1 cellular context compared by ENCODE assay signal in genomic region chr2:201129044-201129505, GRCh38.
TF ChIP-seq lines count a peak whose summit lies in the region.

No MANE protein-coding gene starts in this region.

TF ChIP-seq in HepG2, 621 proteins besides CTCF, POLR2A, EP300 and RAD21 (continues in another document):
- TF ChIP-seq ZMAT3 (CRISPR knock-in tag; conservative IDR thresholded peaks at IDR 0.05), result no peak
- TF ChIP-seq MIER3 (CRISPR knock-in tag; IDR thresholded peaks at IDR 0.05; ENCODE audit: borderline replicate concordance), result 0 out of 2 replicates have a peak, but pooled peaks have one; percentile 21
- TF ChIP-seq, protein P1, sequence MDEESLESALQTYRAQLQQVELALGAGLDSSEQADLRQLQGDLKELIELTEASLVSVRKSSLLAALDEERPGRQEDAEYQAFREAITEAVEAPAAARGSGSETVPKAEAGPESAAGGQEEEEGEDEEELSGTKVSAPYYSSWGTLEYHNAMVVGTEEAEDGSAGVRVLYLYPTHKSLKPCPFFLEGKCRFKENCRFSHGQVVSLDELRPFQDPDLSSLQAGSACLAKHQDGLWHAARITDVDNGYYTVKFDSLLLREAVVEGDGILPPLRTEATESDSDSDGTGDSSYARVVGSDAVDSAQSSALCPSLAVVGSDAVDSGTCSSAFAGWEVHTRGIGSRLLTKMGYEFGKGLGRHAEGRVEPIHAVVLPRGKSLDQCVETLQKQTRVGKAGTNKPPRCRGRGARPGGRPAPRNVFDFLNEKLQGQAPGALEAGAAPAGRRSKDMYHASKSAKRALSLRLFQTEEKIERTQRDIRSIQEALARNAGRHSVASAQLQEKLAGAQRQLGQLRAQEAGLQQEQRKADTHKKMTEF (CRISPR knock-in tag; IDR thresholded peaks at IDR 0.05), result peak; percentile 38; the same call in 1 of the 2 replicates
- TF ChIP-seq HDAC6 (IDR thresholded peaks at IDR 0.05; ENCODE audit: low read depth, low read length), result no peak
- peak; percentile 51; the same call in 1 of the 2 replicates for TF ChIP-seq ZNF792 (CRISPR knock-in tag; IDR thresholded peaks at IDR 0.05)
- peak; percentile 36 for TF ChIP-seq TEAD3 (CRISPR knock-in tag; optimal IDR thresholded peaks at IDR 0.05; ENCODE audit: borderline replicate concordance)
- no peak for TF ChIP-seq EHMT2 (IDR thresholded peaks at IDR 0.05; ENCODE audit: borderline replicate concordance, low read depth, low read length)
- TF ChIP-seq, protein P2, sequence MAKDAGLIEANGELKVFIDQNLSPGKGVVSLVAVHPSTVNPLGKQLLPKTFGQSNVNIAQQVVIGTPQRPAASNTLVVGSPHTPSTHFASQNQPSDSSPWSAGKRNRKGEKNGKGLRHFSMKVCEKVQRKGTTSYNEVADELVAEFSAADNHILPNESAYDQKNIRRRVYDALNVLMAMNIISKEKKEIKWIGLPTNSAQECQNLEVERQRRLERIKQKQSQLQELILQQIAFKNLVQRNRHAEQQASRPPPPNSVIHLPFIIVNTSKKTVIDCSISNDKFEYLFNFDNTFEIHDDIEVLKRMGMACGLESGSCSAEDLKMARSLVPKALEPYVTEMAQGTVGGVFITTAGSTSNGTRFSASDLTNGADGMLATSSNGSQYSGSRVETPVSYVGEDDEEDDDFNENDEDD (CRISPR knock-in tag; IDR thresholded peaks at IDR 0.05; ENCODE audit: borderline replicate concordance), result peak; percentile 43; the same call in 1 of the 2 replicates
- TF ChIP-seq ZNF614 (CRISPR knock-in tag; IDR thresholded peaks at IDR 0.05; ENCODE audit: borderline replicate concordance), result 0 out of 2 replicates have a peak, but pooled peaks have one; percentile 69
- TF ChIP-seq ZNF788 (CRISPR knock-in tag; IDR thresholded peaks at IDR 0.05; ENCODE audit: borderline replicate concordance), result no peak
- TF ChIP-seq, protein P3, sequence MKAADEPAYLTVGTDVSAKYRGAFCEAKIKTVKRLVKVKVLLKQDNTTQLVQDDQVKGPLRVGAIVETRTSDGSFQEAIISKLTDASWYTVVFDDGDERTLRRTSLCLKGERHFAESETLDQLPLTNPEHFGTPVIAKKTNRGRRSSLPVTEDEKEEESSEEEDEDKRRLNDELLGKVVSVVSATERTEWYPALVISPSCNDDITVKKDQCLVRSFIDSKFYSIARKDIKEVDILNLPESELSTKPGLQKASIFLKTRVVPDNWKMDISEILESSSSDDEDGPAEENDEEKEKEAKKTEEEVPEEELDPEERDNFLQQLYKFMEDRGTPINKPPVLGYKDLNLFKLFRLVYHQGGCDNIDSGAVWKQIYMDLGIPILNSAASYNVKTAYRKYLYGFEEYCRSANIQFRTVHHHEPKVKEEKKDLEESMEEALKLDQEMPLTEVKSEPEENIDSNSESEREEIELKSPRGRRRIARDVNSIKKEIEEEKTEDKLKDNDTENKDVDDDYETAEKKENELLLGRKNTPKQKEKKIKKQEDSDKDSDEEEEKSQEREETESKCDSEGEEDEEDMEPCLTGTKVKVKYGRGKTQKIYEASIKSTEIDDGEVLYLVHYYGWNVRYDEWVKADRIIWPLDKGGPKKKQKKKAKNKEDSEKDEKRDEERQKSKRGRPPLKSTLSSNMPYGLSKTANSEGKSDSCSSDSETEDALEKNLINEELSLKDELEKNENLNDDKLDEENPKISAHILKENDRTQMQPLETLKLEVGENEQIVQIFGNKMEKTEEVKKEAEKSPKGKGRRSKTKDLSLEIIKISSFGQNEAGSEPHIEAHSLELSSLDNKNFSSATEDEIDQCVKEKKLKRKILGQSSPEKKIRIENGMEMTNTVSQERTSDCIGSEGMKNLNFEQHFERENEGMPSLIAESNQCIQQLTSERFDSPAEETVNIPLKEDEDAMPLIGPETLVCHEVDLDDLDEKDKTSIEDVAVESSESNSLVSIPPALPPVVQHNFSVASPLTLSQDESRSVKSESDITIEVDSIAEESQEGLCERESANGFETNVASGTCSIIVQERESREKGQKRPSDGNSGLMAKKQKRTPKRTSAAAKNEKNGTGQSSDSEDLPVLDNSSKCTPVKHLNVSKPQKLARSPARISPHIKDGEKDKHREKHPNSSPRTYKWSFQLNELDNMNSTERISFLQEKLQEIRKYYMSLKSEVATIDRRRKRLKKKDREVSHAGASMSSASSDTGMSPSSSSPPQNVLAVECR (CRISPR knock-in tag; IDR thresholded peaks at IDR 0.05; ENCODE audit: borderline replicate concordance), result peak; percentile 41; the same call in 1 of the 2 replicates
- TF ChIP-seq, protein P4, sequence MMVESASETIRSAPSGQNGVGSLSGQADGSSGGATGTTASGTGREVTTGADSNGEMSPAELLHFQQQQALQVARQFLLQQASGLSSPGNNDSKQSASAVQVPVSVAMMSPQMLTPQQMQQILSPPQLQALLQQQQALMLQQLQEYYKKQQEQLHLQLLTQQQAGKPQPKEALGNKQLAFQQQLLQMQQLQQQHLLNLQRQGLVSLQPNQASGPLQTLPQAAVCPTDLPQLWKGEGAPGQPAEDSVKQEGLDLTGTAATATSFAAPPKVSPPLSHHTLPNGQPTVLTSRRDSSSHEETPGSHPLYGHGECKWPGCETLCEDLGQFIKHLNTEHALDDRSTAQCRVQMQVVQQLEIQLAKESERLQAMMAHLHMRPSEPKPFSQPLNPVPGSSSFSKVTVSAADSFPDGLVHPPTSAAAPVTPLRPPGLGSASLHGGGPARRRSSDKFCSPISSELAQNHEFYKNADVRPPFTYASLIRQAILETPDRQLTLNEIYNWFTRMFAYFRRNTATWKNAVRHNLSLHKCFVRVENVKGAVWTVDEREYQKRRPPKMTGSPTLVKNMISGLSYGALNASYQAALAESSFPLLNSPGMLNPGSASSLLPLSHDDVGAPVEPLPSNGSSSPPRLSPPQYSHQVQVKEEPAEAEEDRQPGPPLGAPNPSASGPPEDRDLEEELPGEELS (CRISPR knock-in tag; IDR thresholded peaks at IDR 0.05), result no peak
- TF ChIP-seq SIN3A (IDR thresholded peaks at IDR 0.05; ENCODE audit: borderline replicate concordance, low read depth, low read length), result 0 out of 2 replicates have a peak, but pooled peaks have one; percentile 34
- TF ChIP-seq KLF6 (CRISPR knock-in tag; IDR thresholded peaks at IDR 0.05), result no peak
- TF ChIP-seq SOX6 (IDR thresholded peaks at IDR 0.05), result no peak
- peak; percentile 87 for TF ChIP-seq SOX6 (CRISPR knock-in tag; IDR thresholded peaks at IDR 0.05)
- TF ChIP-seq ARID5B (CRISPR knock-in tag; IDR thresholded peaks at IDR 0.05), result peak; percentile 71
- no peak for TF ChIP-seq DMTF1 (CRISPR knock-in tag; IDR thresholded peaks at IDR 0.05)
- no peak for TF ChIP-seq YEATS4 (CRISPR knock-in tag; IDR thresholded peaks at IDR 0.05; ENCODE audit: borderline replicate concordance)
- no peak for TF ChIP-seq MBNL3 (CRISPR knock-in tag; conservative IDR thresholded peaks at IDR 0.05)
- TF ChIP-seq BRD4 (CRISPR knock-in tag; IDR thresholded peaks at IDR 0.05), result no peak
- peak; percentile 86 for TF ChIP-seq SOX5 (CRISPR knock-in tag; IDR thresholded peaks at IDR 0.05; ENCODE audit: borderline replicate concordance)
- no peak for TF ChIP-seq ZNF225 (CRISPR knock-in tag; IDR thresholded peaks at IDR 0.05)
- no peak for TF ChIP-seq ZNF10 (CRISPR knock-in tag; IDR thresholded peaks at IDR 0.05; ENCODE audit: borderline replicate concordance, low read depth)
- TF ChIP-seq, protein P5, sequence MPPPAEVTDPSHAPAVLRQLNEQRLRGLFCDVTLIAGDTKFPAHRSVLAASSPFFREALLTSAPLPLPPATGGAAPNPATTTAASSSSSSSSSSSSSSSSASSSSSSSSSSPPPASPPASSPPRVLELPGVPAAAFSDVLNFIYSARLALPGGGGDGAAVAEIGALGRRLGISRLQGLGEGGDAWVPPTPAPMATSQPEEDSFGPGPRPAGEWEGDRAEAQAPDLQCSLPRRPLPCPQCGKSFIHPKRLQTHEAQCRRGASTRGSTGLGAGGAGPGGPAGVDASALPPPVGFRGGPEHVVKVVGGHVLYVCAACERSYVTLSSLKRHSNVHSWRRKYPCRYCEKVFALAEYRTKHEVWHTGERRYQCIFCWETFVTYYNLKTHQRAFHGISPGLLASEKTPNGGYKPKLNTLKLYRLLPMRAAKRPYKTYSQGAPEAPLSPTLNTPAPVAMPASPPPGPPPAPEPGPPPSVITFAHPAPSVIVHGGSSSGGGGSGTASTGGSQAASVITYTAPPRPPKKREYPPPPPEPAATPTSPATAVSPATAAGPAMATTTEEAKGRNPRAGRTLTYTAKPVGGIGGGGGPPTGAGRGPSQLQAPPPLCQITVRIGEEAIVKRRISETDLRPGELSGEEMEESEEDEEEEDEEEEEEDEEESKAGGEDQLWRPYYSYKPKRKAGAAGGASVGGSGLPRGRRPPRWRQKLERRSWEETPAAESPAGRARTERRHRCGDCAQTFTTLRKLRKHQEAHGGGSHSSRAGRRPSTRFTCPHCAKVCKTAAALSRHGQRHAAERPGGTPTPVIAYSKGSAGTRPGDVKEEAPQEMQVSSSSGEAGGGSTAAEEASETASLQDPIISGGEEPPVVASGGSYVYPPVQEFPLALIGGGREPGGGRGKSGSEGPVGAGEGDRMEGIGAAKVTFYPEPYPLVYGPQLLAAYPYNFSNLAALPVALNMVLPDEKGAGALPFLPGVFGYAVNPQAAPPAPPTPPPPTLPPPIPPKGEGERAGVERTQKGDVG (CRISPR knock-in tag; IDR thresholded peaks at IDR 0.05; ENCODE audit: borderline replicate concordance), result no peak
- no peak; the same call in 1 of the 2 replicates for TF ChIP-seq MXD4 (CRISPR knock-in tag; IDR thresholded peaks at IDR 0.05)
- peak; percentile 57; the same call in 1 of the 2 replicates for TF ChIP-seq POGZ (CRISPR knock-in tag; IDR thresholded peaks at IDR 0.05)
- peak; percentile 79 for TF ChIP-seq MAX (IDR thresholded peaks at IDR 0.05)
- TF ChIP-seq HIVEP1 (CRISPR knock-in tag; IDR thresholded peaks at IDR 0.05), result peak; percentile 36; the same call in 1 of the 2 replicates
- peak; percentile 61 for TF ChIP-seq MNT (IDR thresholded peaks at IDR 0.05)
- no peak for TF ChIP-seq JUN (CRISPR knock-in tag; IDR thresholded peaks at IDR 0.05)
